In the genomic region with DNA sequence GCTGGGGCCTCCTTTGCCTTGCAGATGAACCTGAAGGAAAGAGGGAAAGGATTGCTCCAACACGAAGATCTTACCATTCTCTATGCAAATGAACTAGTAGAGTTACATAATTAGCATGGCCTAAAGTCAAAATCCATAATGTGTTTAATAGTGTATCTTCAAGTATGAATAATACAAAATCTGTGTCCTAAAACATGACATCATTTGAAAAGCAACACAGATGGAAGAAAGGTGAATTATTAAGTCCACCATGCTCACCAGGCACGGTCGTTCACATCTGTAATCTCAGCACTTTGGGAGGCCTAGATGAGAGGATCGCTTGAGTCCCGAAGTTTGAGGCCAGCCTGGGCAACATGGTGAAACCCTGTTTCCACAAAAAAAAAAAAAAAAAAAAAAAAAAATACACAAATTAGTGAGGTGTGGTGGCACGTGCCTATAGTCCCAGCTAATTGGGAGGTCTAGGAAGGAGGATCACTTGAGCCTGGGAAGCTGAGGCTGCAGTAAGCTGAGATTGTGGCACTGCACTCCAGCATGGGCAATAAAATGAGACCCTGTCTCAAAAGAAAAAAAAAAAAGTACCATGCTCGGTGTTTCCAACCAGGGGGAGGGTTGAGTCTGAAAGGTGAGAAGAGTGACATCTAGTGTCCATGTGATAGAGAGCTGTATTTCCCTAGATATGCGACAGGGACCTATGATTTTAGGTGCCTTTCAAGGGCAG, we compare ENCODE assay signal across 8 cellular contexts. TPM values are rescaled to one million over a fixed set of nuclear protein-coding genes. Genes with fewer than 3 reads are reported as not detected.
DNase-seq lines count a peak whose midpoint lies in the region; ATAC-seq and TF ChIP-seq lines count a peak whose summit lies in the region.

No MANE protein-coding gene starts in this region.

- no peaks in the 10 kb centered on the region for H3K4me1 ChIP-seq in thoracic aorta (ENCODE audit: control insufficient read depth in 1 of 2, low read depth in 2 of 2)

- ATAC-seq in thoracic aorta (ENCODE audit: insufficient number of reproducible peaks, low FRiP score, low read depth) (no peak), GM18868 (IDR thresholded peaks at IDR 0.05; ENCODE audit: unreplicated experiment) (no peak)

- no peaks in the 10 kb centered on the region for H3K9me3 ChIP-seq in thoracic aorta

- DNase-seq in CD1c-positive myeloid dendritic cell (ENCODE audit: extremely low spot score) (peak; percentile 32), GM19238 (ENCODE audit: insufficient read length, low spot score) (peak; percentile 42), NCI-H345 (lab: John Stamatoyannopoulos, UW) (peak; percentile 45), amniotic stem cell (lab: John Stamatoyannopoulos, UW) (peak; percentile 15), iPS-NIHi11 (ENCODE audit: low spot score) (peak; percentile 80), thoracic aorta (ENCODE audit: low spot score) (no peak), putamen (ENCODE audit: low spot score) (no peak)

- no peaks in the 10 kb centered on the region for H3K36me3 ChIP-seq in thoracic aorta

- no peak overlapping the region for H3K27ac ChIP-seq in thoracic aorta

- no peaks in the 10 kb centered on the region for H3K27me3 ChIP-seq in thoracic aorta (replicated peaks; ENCODE audit: insufficient read depth)

- H3K4me3 ChIP-seq in thoracic aorta = no peak overlapping the region

- peak; percentile 27 for TF ChIP-seq CTCF in thoracic aorta (IDR thresholded peaks at IDR 0.05)

RNA-seq across cellular contexts. Expression of a gene that starts 6.4 kb away (rescaled TPM):
- 1 to 10 TPM in 1 of 2 donors, not detected in 1; 2.3 TPM for total RNA-seq in thoracic aorta

Comparison
In these comparisons a context has a peak if more than half of its experiments do, and no peak if none do; other contexts are left out.
1. DNase-seq: peak in CD1c-positive myeloid dendritic cell (single experiment), GM19238 (single experiment), NCI-H345 (single experiment), amniotic stem cell (single experiment) and iPS-NIHi11 (single experiment); none in thoracic aorta (single experiment) and putamen (single experiment).